In the genomic region with DNA sequence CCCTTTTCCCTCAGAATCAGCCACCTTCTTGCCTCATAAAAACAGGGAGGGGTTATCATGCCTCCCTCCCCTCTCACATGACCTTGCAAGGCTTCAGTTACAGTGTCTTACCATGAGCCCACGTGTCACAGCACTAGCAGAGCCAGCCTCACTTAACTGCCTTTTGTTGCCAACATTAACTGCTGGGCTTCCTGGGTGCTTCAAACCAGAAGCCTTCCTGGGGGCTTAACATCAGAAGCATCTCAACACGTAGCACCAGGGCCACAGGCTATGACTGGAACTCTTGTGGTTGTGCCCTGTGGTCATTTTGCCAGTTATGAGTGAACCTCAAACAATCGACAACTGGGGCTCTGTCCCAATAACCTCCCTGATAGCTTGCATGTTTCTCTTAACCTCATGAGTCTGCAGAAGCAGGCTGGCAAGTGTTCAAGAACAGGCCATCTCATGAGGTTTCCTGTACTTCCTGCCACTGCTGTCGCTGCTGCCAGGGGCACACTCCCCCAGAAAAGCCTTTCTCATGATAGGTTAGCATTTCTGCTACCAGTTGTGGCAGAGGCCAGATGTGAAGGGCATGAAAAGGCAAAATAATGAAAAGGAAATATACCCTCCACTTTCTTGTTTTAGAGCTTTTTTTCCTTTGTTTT, we compare ENCODE assay signal across 1 cellular context.
A peak's percentile ranks its signal among the peaks of the same experiment; 100 is the strongest.
TF ChIP-seq lines count a peak whose summit lies in the region.

No MANE protein-coding gene starts in this region.

TF ChIP-seq in K562, 482 proteins besides CTCF, POLR2A, EP300 and RAD21 (continued from another document and continues in another):
- no peak for TF ChIP-seq ZNF407 (IDR thresholded peaks at IDR 0.05; ENCODE audit: low read depth)
- TF ChIP-seq TEAD2 (tag; IDR thresholded peaks at IDR 0.05), result peak; percentile 77
- TF ChIP-seq MBD2 (IDR thresholded peaks at IDR 0.05; ENCODE audit: borderline replicate concordance, low read depth), result peak; percentile 8; the same call in 1 of the 2 replicates
- TF ChIP-seq ZNF609 (CRISPR knock-in tag; IDR thresholded peaks at IDR 0.05; ENCODE audit: borderline replicate concordance), result no peak
- TF ChIP-seq SRSF9 (IDR thresholded peaks at IDR 0.05; ENCODE audit: borderline replicate concordance, low read depth, low read length), result no peak
- no peak for TF ChIP-seq TCF7 (IDR thresholded peaks at IDR 0.05; ENCODE audit: borderline replicate concordance)
- peak; percentile 39; the same call in 1 of the 2 replicates for TF ChIP-seq CREM (IDR thresholded peaks at IDR 0.05; ENCODE audit: low read depth)
- no peak for TF ChIP-seq ESRRB (CRISPR knock-in tag; IDR thresholded peaks at IDR 0.05; ENCODE audit: borderline replicate concordance)
- TF ChIP-seq SMAD3 (CRISPR knock-in tag; conservative IDR thresholded peaks at IDR 0.05), result peak; percentile 84; the same call in 1 of the 2 replicates
- no peak for TF ChIP-seq CREBBP (IDR thresholded peaks at IDR 0.05; ENCODE audit: low read depth, low read length)
- TF ChIP-seq HMBOX1 (IDR thresholded peaks at IDR 0.05), result peak; percentile 77
- TF ChIP-seq, protein P1, sequence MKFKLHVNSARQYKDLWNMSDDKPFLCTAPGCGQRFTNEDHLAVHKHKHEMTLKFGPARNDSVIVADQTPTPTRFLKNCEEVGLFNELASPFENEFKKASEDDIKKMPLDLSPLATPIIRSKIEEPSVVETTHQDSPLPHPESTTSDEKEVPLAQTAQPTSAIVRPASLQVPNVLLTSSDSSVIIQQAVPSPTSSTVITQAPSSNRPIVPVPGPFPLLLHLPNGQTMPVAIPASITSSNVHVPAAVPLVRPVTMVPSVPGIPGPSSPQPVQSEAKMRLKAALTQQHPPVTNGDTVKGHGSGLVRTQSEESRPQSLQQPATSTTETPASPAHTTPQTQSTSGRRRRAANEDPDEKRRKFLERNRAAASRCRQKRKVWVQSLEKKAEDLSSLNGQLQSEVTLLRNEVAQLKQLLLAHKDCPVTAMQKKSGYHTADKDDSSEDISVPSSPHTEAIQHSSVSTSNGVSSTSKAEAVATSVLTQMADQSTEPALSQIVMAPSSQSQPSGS (CRISPR knock-in tag; IDR thresholded peaks at IDR 0.05), result no peak
- no peak for TF ChIP-seq FOS (IDR thresholded peaks at IDR 0.05; ENCODE audit: extremely low read depth, insufficient read length)
- no peak for TF ChIP-seq SNRNP70 (optimal IDR thresholded peaks at IDR 0.05; ENCODE audit: low read depth, low read length)
- TF ChIP-seq ZNF133 (CRISPR knock-in tag; IDR thresholded peaks at IDR 0.05), result no peak; the same call in 1 of the 2 replicates
- TF ChIP-seq HDGF (IDR thresholded peaks at IDR 0.05), result no peak
- TF ChIP-seq MAZ (CRISPR knock-in tag; conservative IDR thresholded peaks at IDR 0.05 in 1 of 2, IDR thresholded peaks at IDR 0.05 in 1 of 2), result peak in 1 of 2 experiments; percentile 74; a peak in 2 of 4 replicates
- no peak for TF ChIP-seq RFX1 (IDR thresholded peaks at IDR 0.05)
- peak; percentile 99 for TF ChIP-seq L3MBTL2 (IDR thresholded peaks at IDR 0.05)
- TF ChIP-seq HDAC2 (IDR thresholded peaks at IDR 0.05), result 0 out of 2 replicates have a peak, but pooled peaks have one; percentile 38
- TF ChIP-seq TRIM28 (IDR thresholded peaks at IDR 0.05), result no peak
- TF ChIP-seq, protein P2, sequence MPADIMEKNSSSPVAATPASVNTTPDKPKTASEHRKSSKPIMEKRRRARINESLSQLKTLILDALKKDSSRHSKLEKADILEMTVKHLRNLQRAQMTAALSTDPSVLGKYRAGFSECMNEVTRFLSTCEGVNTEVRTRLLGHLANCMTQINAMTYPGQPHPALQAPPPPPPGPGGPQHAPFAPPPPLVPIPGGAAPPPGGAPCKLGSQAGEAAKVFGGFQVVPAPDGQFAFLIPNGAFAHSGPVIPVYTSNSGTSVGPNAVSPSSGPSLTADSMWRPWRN (IDR thresholded peaks at IDR 0.05; ENCODE audit: low read depth), result no peak
- TF ChIP-seq EHMT2 (IDR thresholded peaks at IDR 0.05), result no peak
- TF ChIP-seq NFE2 (IDR thresholded peaks at IDR 0.05; ENCODE audit: low read depth), result peak; percentile 41
- peak; percentile 94 for TF ChIP-seq MYC (IDR thresholded peaks at IDR 0.05; ENCODE audit: low read depth, low read length)
- peak; percentile 77; the same call in 1 of the 2 replicates for TF ChIP-seq MYC (CRISPR knock-in tag; IDR thresholded peaks at IDR 0.05; ENCODE audit: borderline replicate concordance, low read depth)
- peak; percentile 34; the same call in 1 of the 2 replicates for TF ChIP-seq FOXJ2 (tag; IDR thresholded peaks at IDR 0.05)
- no peak for TF ChIP-seq ZBTB1 (CRISPR knock-in tag; IDR thresholded peaks at IDR 0.05; ENCODE audit: borderline replicate concordance, low read depth)
- peak; percentile 50; the same call in 1 of the 2 replicates for TF ChIP-seq ELF2 (CRISPR knock-in tag; IDR thresholded peaks at IDR 0.05)
- TF ChIP-seq FOXK2 (conservative IDR thresholded peaks at IDR 0.05 in 1 of 2, IDR thresholded peaks at IDR 0.05 in 1 of 2; ENCODE audit: low read depth in 2 of 2), result peak in 1 of 2 experiments; percentile 49; a peak in 1 of 4 replicates
- no peak for TF ChIP-seq PREB (CRISPR knock-in tag; IDR thresholded peaks at IDR 0.05)
- no peak for TF ChIP-seq MTA2 (IDR thresholded peaks at IDR 0.05; ENCODE audit: low read depth)
- TF ChIP-seq CEBPB (tag; IDR thresholded peaks at IDR 0.05), result peak; percentile 81
- no peak for TF ChIP-seq NELFE (IDR thresholded peaks at IDR 0.05; ENCODE audit: insufficient read depth, insufficient read length)
- 0 out of 2 replicates have a peak, but pooled peaks have one; percentile 35 for TF ChIP-seq SUPT5H (IDR thresholded peaks at IDR 0.05)
- no peak for TF ChIP-seq LARP7 (IDR thresholded peaks at IDR 0.05)
- peak; percentile 75; the same call in 1 of the 2 replicates for TF ChIP-seq ZNF23 (CRISPR knock-in tag; IDR thresholded peaks at IDR 0.05)
- no peak for TF ChIP-seq TRIM25 (IDR thresholded peaks at IDR 0.05; ENCODE audit: borderline replicate concordance)
